ENCODE assay signal across 11 cellular contexts in genomic region chr9:38016375-38017120, GRCh38. TPM values are rescaled to one million over a fixed set of nuclear protein-coding genes. Genes with fewer than 3 reads are reported as not detected.
DNase-seq lines count a peak whose midpoint lies in the region; FAIRE-seq and TF ChIP-seq lines count a peak whose summit lies in the region.
"Had no signal": no experiment of that assay in that cellular context is flagged by ENCODE, and none has a peak within 500 bp of the region (broad histone marks: within the 10 kb centered on the region; RNA-seq: fewer than 3 reads in every experiment).

No MANE protein-coding gene starts in this region.

- peaks cover 0 to 60% (median 51%) of the 10 kb centered on the region in 3 donors for H3K4me1 ChIP-seq in esophagus squamous epithelium
- H3K4me1 ChIP-seq in muscle layer of duodenum (ENCODE audit: control insufficient read depth in 1 of 2, insufficient read depth in 2 of 2, low read length in 2 of 2): peaks cover 17 to 46% of the 10 kb centered on the region in 2 donors

- WGBS in esophagus squamous epithelium, 2 donors: 59 to 65% methylated on average over 11 of the region's 11 CpGs

- no peak for TF ChIP-seq CTCF in esophagus squamous epithelium (IDR thresholded peaks at IDR 0.05)

- FAIRE-seq in RCC 7860 (lab: Jason Lieb, UNC): peak; percentile 23
- FAIRE-seq: A204.1 had no signal

- H3K4me3 ChIP-seq in esophagus squamous epithelium (no peak overlapping the region), muscle layer of duodenum (ENCODE audit: low read depth in 1 of 2, low read length in 2 of 2) (no peak overlapping the region)

- no peak for TF ChIP-seq POLR2A in esophagus squamous epithelium (IDR thresholded peaks at IDR 0.05)

- H3K27ac ChIP-seq in esophagus squamous epithelium: peak overlapping the region in 3 of 4 donors; percentile 7 to 72 (median 64)
- H3K27ac ChIP-seq in muscle layer of duodenum (ENCODE audit: low read length): peak overlapping the region; percentile 54

- no peaks in the 10 kb centered on the region for H3K27me3 ChIP-seq in esophagus squamous epithelium
- no peaks in the 10 kb centered on the region for H3K27me3 ChIP-seq in muscle layer of duodenum (ENCODE audit: low read depth, low read length)

- H3K36me3 ChIP-seq in esophagus squamous epithelium: peaks cover 0 to 38% (median 0%) of the 10 kb centered on the region in 3 donors
- no peaks in the 10 kb centered on the region for H3K36me3 ChIP-seq in muscle layer of duodenum (ENCODE audit: control insufficient read depth in 1 of 2, insufficient read depth in 2 of 2, low read length in 2 of 2)

- DNase-seq in A172 (ENCODE audit: low spot score) (peak; percentile 80), RCC 7860 (ENCODE audit: low spot score) (peak; percentile 75), esophagus squamous epithelium (lab: John Stamatoyannopoulos, UW) (no peak), NCI-H524 (lab: John Stamatoyannopoulos, UW) (no peak), SK-N-DZ (ENCODE audit: low spot score) (no peak), pons (ENCODE audit: low spot score) (no peak), DMS53 treated with DMSO at 0.1 percent for 48 hours (lab: John Stamatoyannopoulos, UW; ENCODE audit: unreplicated experiment) (no peak)
- DNase-seq: activated naive CD8-positive, alpha-beta T cell treated with anti-CD3 and anti-CD28 coated beads, Interleukin-2, amount 50 U/mL, for 24 hours; NCI-H146 had no signal

- H3K9me3 ChIP-seq in esophagus squamous epithelium: no peaks in the 10 kb centered on the region
- H3K9me3 ChIP-seq in muscle layer of duodenum (ENCODE audit: control insufficient read depth in 1 of 2, low read length in 2 of 2): no peaks in the 10 kb centered on the region

- intact Hi-C loops in esophagus squamous epithelium (cut with DNase I): no loop called here

RNA-seq across cellular contexts. Expression of gene SHB, which starts 52.5 kb away (rescaled TPM):
- 15.1 and 19.8 TPM in 2 replicates for total RNA-seq in A172 (2014; rRNA removed; shearing (Covaris generic))
- 10 to 100 TPM; 17.7 to 31.4 (median 24.2) TPM for total RNA-seq in esophagus squamous epithelium
- polyA plus RNA-seq in SK-N-DZ (2014; cell fraction: cytosol; rRNA removed): 8.5 and 9.6 TPM in 2 replicates
- 5.3 and 5.8 TPM in 2 replicates for polyA plus RNA-seq in SK-N-DZ (2014; cell fraction: nucleus; rRNA removed)

Comparison
In these comparisons a context has a peak if more than half of its experiments do, and no peak if none do; other contexts are left out.
1. DNase-seq: peak in A172 (single experiment) and RCC 7860 (single experiment); none in esophagus squamous epithelium (single experiment), NCI-H524 (0 of 2), SK-N-DZ (single experiment), pons (single experiment) and DMS53 treated with DMSO at 0.1 percent for 48 hours (single experiment).